In the genomic region with DNA sequence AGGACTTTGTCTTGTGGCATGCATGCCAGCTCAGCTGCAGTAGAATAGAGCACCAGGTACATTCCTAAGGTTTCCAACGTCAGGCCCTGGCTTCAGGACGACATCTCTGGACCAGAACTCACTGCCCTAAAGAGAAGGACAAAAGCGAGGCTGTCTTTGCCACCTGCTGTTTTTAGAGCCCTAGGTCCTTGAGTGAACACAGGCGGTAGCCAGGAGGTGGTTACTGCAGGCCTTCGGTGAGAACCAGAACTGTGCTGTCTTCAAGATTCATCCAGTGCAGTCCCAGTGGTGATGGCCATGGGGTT, we compare ENCODE assay signal across 1 cellular context.
TF ChIP-seq lines count a peak whose summit lies in the region.

No MANE protein-coding gene starts in this region.

TF ChIP-seq in IMR-90, 13 proteins besides CTCF, POLR2A, EP300 and RAD21:
- TF ChIP-seq FOS (IDR thresholded peaks at IDR 0.05; ENCODE audit: low read depth, low read length) (no peak), RCOR1 (IDR thresholded peaks at IDR 0.05; ENCODE audit: insufficient replicate concordance, low read length) (no peak), BHLHE40 (IDR thresholded peaks at IDR 0.05; ENCODE audit: low read depth, low read length) (no peak), CHD1 (IDR thresholded peaks at IDR 0.05; ENCODE audit: low read depth, low read length) (no peak)
- TF ChIP-seq, protein P1, sequence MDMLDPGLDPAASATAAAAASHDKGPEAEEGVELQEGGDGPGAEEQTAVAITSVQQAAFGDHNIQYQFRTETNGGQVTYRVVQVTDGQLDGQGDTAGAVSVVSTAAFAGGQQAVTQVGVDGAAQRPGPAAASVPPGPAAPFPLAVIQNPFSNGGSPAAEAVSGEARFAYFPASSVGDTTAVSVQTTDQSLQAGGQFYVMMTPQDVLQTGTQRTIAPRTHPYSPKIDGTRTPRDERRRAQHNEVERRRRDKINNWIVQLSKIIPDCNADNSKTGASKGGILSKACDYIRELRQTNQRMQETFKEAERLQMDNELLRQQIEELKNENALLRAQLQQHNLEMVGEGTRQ (IDR thresholded peaks at IDR 0.05; ENCODE audit: low read depth, low read length): no peak
- TF ChIP-seq, protein P2, sequence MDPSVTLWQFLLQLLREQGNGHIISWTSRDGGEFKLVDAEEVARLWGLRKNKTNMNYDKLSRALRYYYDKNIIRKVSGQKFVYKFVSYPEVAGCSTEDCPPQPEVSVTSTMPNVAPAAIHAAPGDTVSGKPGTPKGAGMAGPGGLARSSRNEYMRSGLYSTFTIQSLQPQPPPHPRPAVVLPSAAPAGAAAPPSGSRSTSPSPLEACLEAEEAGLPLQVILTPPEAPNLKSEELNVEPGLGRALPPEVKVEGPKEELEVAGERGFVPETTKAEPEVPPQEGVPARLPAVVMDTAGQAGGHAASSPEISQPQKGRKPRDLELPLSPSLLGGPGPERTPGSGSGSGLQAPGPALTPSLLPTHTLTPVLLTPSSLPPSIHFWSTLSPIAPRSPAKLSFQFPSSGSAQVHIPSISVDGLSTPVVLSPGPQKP (IDR thresholded peaks at IDR 0.05; ENCODE audit: borderline replicate concordance, low read depth, low read length): no peak
